18 cellular contexts compared by ENCODE assay signal in the genomic region with DNA sequence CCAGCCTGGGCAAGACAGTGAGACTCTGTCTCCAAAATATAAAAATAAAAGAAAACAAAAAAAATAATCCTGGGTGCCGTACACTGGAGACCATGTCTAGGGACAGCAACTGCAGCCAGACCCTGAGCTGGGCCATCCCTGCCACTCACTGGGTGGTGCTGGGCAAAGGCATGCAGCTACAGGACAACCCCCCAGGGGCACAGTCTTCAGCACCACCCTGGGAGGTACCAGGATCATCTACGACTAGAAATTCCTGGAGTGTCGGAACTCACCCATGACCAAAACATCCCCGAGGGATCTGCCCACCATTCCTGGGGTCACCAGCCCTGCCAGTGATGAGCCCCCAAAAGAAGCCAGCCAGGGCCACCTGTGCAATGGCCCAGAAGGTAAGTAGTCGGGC. TPM values are rescaled to one million over a fixed set of nuclear protein-coding genes. Genes with fewer than 3 reads are reported as not detected.
DNase-seq lines count a peak whose midpoint lies in the region; ATAC-seq and TF ChIP-seq lines count a peak whose summit lies in the region.
"Had no signal": no experiment of that assay in that cellular context is flagged by ENCODE, and none has a peak within 500 bp of the region (broad histone marks: within the 10 kb centered on the region; RNA-seq: fewer than 3 reads in every experiment).

No MANE protein-coding gene starts in this region.

- no peak for ATAC-seq in activated T-helper 17 cell treated with anti-CD3 and anti-CD28 coated beads, Interleukin-2, amount 50 U/mL, for 72 hours (replicated peaks)
- ATAC-seq: HCT116 had no signal

- H2BK120ac ChIP-seq in H9 (ENCODE audit: low read depth, low read length, poor library complexity, severe bottlenecking), result no peak overlapping the region
- H2BK120ac ChIP-seq in mesenchymal stem cell (ENCODE audit: low read depth, low read length), result no peak overlapping the region

- no peaks in the 10 kb centered on the region for H3K23me2 ChIP-seq in H9 (ENCODE audit: insufficient read length, low read depth, low read length, poor library complexity, severe bottlenecking)

- H4K5ac ChIP-seq in H9 (ENCODE audit: insufficient read length, low read depth, low read length), result no peak overlapping the region

- CTCF ChIA-PET in HEK293 (lab: Yijun Ruan, JAX), result no interaction called here

- no peak overlapping the region for H2BK20ac ChIP-seq in H9 (ENCODE audit: low read depth, low read length, poor library complexity, severe bottlenecking)

- H4K91ac ChIP-seq in H9 (ENCODE audit: insufficient read length, low read depth, low read length) (no peak overlapping the region), mesenchymal stem cell (ENCODE audit: low read length) (peak overlapping the region; percentile 39)

- H3K4me3 ChIP-seq in HEK293 (ENCODE audit: low read depth, low read length) (no peak overlapping the region), mesenchymal stem cell (ENCODE audit: insufficient read depth in 1 of 2, low read depth in 1 of 2, low read length in 2 of 2) (no peak overlapping the region)
- H3K4me3 ChIP-seq: GM23248 had no signal

- H2BK5ac ChIP-seq in H9 (ENCODE audit: insufficient read length, low read length) (no peak overlapping the region), mesenchymal stem cell (ENCODE audit: low read depth, low read length, poor library complexity, severe bottlenecking) (no peak overlapping the region)

- no peak overlapping the region for H3K18ac ChIP-seq in H9 (ENCODE audit: insufficient read length, low read depth, low read length)
- no peak overlapping the region for H3K18ac ChIP-seq in mesenchymal stem cell (ENCODE audit: low read depth in 1 of 2, low read length in 2 of 2)

- H2BK15ac ChIP-seq in H9 (ENCODE audit: low read depth, low read length) (no peak overlapping the region; the same call in 1 of the 2 replicates), mesenchymal stem cell (ENCODE audit: low read depth, poor library complexity, severe bottlenecking) (no peak overlapping the region)

- H3K36me3 Mint-ChIP-seq in H9 (ENCODE audit: insufficient read depth in 1 of 3, low read depth in 3 of 3), result peaks cover 38 to 83% (median 76%) of the 10 kb centered on the region in 3 experiments; a peak in 6 of 7 replicates
- peaks cover 99% of the 10 kb centered on the region for H3K36me3 Mint-ChIP-seq in activated T-helper 17 cell treated with anti-CD3 and anti-CD28 coated beads, Interleukin-2, amount 50 U/mL, for 72 hours (ENCODE audit: low read depth)
- peaks cover 16 to 40% (median 18%) of the 10 kb centered on the region in 3 donors for H3K36me3 Mint-ChIP-seq in immature natural killer cell

- H4K8ac ChIP-seq in H9 (replicated peaks; ENCODE audit: insufficient read length, low read depth, low read length) (peak overlapping the region; percentile 30), mesenchymal stem cell (ENCODE audit: low read length) (no peak overlapping the region)

- H3K79me2 ChIP-seq in H9 (ENCODE audit: insufficient read depth, low read length), result no peaks in the 10 kb centered on the region

- H3K9me3 Mint-ChIP-seq in H9 (no peaks in the 10 kb centered on the region), immature natural killer cell (no peaks in the 10 kb centered on the region)
- H3K9me3 Mint-ChIP-seq in activated T-helper 17 cell treated with anti-CD3 and anti-CD28 coated beads, Interleukin-2, amount 50 U/mL, for 72 hours, result no peaks in the 10 kb centered on the region
- H3K9me3 Mint-ChIP-seq: CD4-positive, alpha-beta memory T cell; HFFc6 had no signal

- TF ChIP-seq CTCF in H9 (conservative IDR thresholded peaks at IDR 0.05), result no peak
- TF ChIP-seq CTCF in HEK293 (tag by site-specific recombination; IDR thresholded peaks at IDR 0.05), result no peak
- no peak for TF ChIP-seq CTCF in GM20000 (IDR thresholded peaks at IDR 0.05; ENCODE audit: extremely low read depth, missing control alignments)

- WGBS in H9 (ENCODE audit: extremely low coverage, insufficient read length, low lambda C conversion rate), result no CpG with 5 or more reads among the region's 5 CpGs
- WGBS in mesenchymal stem cell, result 96% methylated on average over 5 of the region's 5 CpGs

- no peak overlapping the region for H3K4me2 ChIP-seq in H9 (ENCODE audit: insufficient read depth, insufficient read length, low read length)
- H3K4me2 ChIP-seq in mesenchymal stem cell (ENCODE audit: low read length, poor library complexity, severe bottlenecking), result no peak overlapping the region

- no peak overlapping the region for H3K4ac ChIP-seq in H9 (ENCODE audit: low read depth, low read length)
- H3K4ac ChIP-seq in mesenchymal stem cell (ENCODE audit: low read depth in 1 of 2, low read length in 2 of 2), result no peak overlapping the region

- H3K14ac ChIP-seq in H9 (ENCODE audit: insufficient read depth, low read length) (no peak overlapping the region), mesenchymal stem cell (ENCODE audit: low read length in 2 of 2) (no peak overlapping the region)

- H3K23ac ChIP-seq in H9 (ENCODE audit: insufficient read length, low read depth, low read length) (no peak overlapping the region), mesenchymal stem cell (ENCODE audit: low read length in 2 of 2) (no peak overlapping the region)

- H3K4me3 Mint-ChIP-seq in H9 (no peak overlapping the region), immature natural killer cell (no peak overlapping the region)
- no peak overlapping the region for H3K4me3 Mint-ChIP-seq in activated T-helper 17 cell treated with anti-CD3 and anti-CD28 coated beads, Interleukin-2, amount 50 U/mL, for 72 hours
- H3K4me3 Mint-ChIP-seq: HFFc6 had no signal

- no peak overlapping the region for H3K56ac ChIP-seq in H9 (ENCODE audit: insufficient read length, low read depth, low read length)

- no peak overlapping the region for H2AFZ ChIP-seq in H9 (ENCODE audit: low read length)
- H2AFZ ChIP-seq in mesenchymal stem cell (ENCODE audit: low read depth, low read length), result no peak overlapping the region
- H2AFZ ChIP-seq: GM23248 had no signal

- peaks cover 81 to 83% of the 10 kb centered on the region in 2 experiments for H3K36me3 ChIP-seq in HEK293 (ENCODE audit: control insufficient read depth in 2 of 2, insufficient read depth in 1 of 2, low read length in 2 of 2)
- peaks cover 53 to 82% of the 10 kb centered on the region in 2 experiments for H3K36me3 ChIP-seq in mesenchymal stem cell (ENCODE audit: control insufficient read depth in 1 of 2, insufficient read depth in 2 of 2, low read depth in 1 of 2, low read length in 2 of 2)

- H3K4me1 Mint-ChIP-seq in H9, result no peaks in the 10 kb centered on the region
- peaks cover 2% of the 10 kb centered on the region for H3K4me1 Mint-ChIP-seq in activated T-helper 17 cell treated with anti-CD3 and anti-CD28 coated beads, Interleukin-2, amount 50 U/mL, for 72 hours
- H3K4me1 Mint-ChIP-seq in immature natural killer cell, result no peaks in the 10 kb centered on the region

- POLR2A ChIA-PET in HEK293 (lab: Yijun Ruan, JAX), result no interaction called here

- H3K4me1 ChIP-seq in H9 (ENCODE audit: insufficient read depth, low read length) (no peaks in the 10 kb centered on the region), HEK293 (ENCODE audit: control insufficient read depth, insufficient read depth, low read length) (no peaks in the 10 kb centered on the region), mesenchymal stem cell (ENCODE audit: control insufficient read depth, insufficient read depth, low read depth, low read length) (no peaks in the 10 kb centered on the region)

- no peaks in the 10 kb centered on the region for H3K27me3 ChIP-seq in H9 (ENCODE audit: insufficient read depth, low read length)
- H3K27me3 ChIP-seq in mesenchymal stem cell (ENCODE audit: control insufficient read depth in 1 of 2, insufficient read depth in 1 of 2, low read length in 2 of 2), result no peaks in the 10 kb centered on the region

- no peak overlapping the region; a peak in 1 of 7 replicates for H3K27ac Mint-ChIP-seq in H9
- peak overlapping the region; percentile 80 for H3K27ac Mint-ChIP-seq in activated T-helper 17 cell treated with anti-CD3 and anti-CD28 coated beads, Interleukin-2, amount 50 U/mL, for 72 hours
- no peak overlapping the region for H3K27ac Mint-ChIP-seq in immature natural killer cell
- H3K27ac Mint-ChIP-seq: CD4-positive, alpha-beta memory T cell; HFFc6 had no signal

- peaks cover 6% of the 10 kb centered on the region for H3K79me1 ChIP-seq in H9 (ENCODE audit: insufficient read depth, low read depth, low read length, poor library complexity, severe bottlenecking)
- peaks cover 33% of the 10 kb centered on the region for H3K79me1 ChIP-seq in mesenchymal stem cell (replicated peaks; ENCODE audit: low read length, poor library complexity, severe bottlenecking)

- H2AK5ac ChIP-seq in H9 (ENCODE audit: insufficient read length, low read length), result no peak overlapping the region
- H2AK5ac ChIP-seq in mesenchymal stem cell (ENCODE audit: low read length, severe bottlenecking), result no peak overlapping the region

- H4K20me1 ChIP-seq in H9 (ENCODE audit: control insufficient read depth, insufficient read depth, insufficient read length), result no peaks in the 10 kb centered on the region

- H3K27ac ChIP-seq in H9 (ENCODE audit: insufficient read length, low read depth, low read length), result no peak overlapping the region
- no peak overlapping the region for H3K27ac ChIP-seq in HEK293 (ENCODE audit: extremely low read depth, low read depth, low read length)
- no peak overlapping the region for H3K27ac ChIP-seq in mesenchymal stem cell (ENCODE audit: low read length, poor library complexity, severe bottlenecking)
- H3K27ac ChIP-seq: GM23248 had no signal

- H3K27me3 Mint-ChIP-seq in H9 (ENCODE audit: low read depth), result no peaks in the 10 kb centered on the region
- H3K27me3 Mint-ChIP-seq in activated T-helper 17 cell treated with anti-CD3 and anti-CD28 coated beads, Interleukin-2, amount 50 U/mL, for 72 hours, result no peaks in the 10 kb centered on the region
- peaks cover 0 to 1% (median 0%) of the 10 kb centered on the region in 3 donors for H3K27me3 Mint-ChIP-seq in immature natural killer cell (ENCODE audit: low read depth in 3 of 3)
- H3K27me3 Mint-ChIP-seq: CD4-positive, alpha-beta memory T cell had no signal

- H3T11ph ChIP-seq in H9 (ENCODE audit: low read length), result no peak overlapping the region

- no peaks in the 10 kb centered on the region for H3K9me3 ChIP-seq in H9 (ENCODE audit: control insufficient read depth, low read depth, low read length)
- H3K9me3 ChIP-seq in HEK293 (ENCODE audit: control insufficient read depth, insufficient read depth, low read depth, low read length), result no peaks in the 10 kb centered on the region
- H3K9me3 ChIP-seq in mesenchymal stem cell (ENCODE audit: control insufficient read depth, low read length), result no peaks in the 10 kb centered on the region

- no peak overlapping the region for H3K9ac ChIP-seq in H9 (ENCODE audit: extremely low read depth, insufficient read length, low read length)
- H3K9ac ChIP-seq in mesenchymal stem cell (ENCODE audit: low read length), result no peak overlapping the region
- H3K9ac ChIP-seq: GM23248 had no signal

- no peak for DNase-seq in H9
- DNase-seq in mesenchymal stem cell, result no peak
- no peak for DNase-seq in NCI-H146 (lab: John Stamatoyannopoulos, UW)
- no peak for DNase-seq in immature natural killer cell
- no peak for DNase-seq in GM20000 (ENCODE audit: low spot score)
- DNase-seq: C1 segment of cervical spinal cord; Calu3; CD4-positive, alpha-beta memory T cell; COR-L47; DMS53; DMS79 treated with DMSO at 0.1 percent for 48 hours; GF-D8; GM23248; H7; HFFc6 had no signal

- H2BK12ac ChIP-seq in H9 (ENCODE audit: insufficient read length, low read depth, low read length), result no peak overlapping the region
- H2BK12ac ChIP-seq in mesenchymal stem cell (ENCODE audit: low read length in 2 of 2), result no peak overlapping the region

RNA-seq across cellular contexts. Expression of gene SUPT16H, which starts 35.7 kb away (rescaled TPM):
- 210 and 215 TPM in 2 replicates for total RNA-seq in H9 (2021)
- total RNA-seq in activated T-helper 17 cell treated with anti-CD3 and anti-CD28 coated beads, Interleukin-2, amount 50 U/mL, for 72 hours, result 100 to 1,000 TPM; 120 to 176 TPM
- polyA plus RNA-seq in mesenchymal stem cell (2013, experiment 1 of 2), result 49.3 TPM
- 48.4 TPM for polyA plus RNA-seq in mesenchymal stem cell (2013, experiment 2 of 2)
- polyA plus RNA-seq in immature natural killer cell, result 10 to 100 TPM; 43.2 to 91.2 (median 59.3) TPM

RNA-seq across cellular contexts. Expression of gene CHD8, which starts 36.4 kb away (rescaled TPM):
- total RNA-seq in H9 (2021), result 132 and 135 TPM in 2 replicates
- 100 to 1,000 TPM; 105 to 124 TPM for total RNA-seq in activated T-helper 17 cell treated with anti-CD3 and anti-CD28 coated beads, Interleukin-2, amount 50 U/mL, for 72 hours
- 35.7 TPM for polyA plus RNA-seq in mesenchymal stem cell (2013, experiment 1 of 2)
- 31.6 TPM for polyA plus RNA-seq in mesenchymal stem cell (2013, experiment 2 of 2)
- 10 to 100 TPM; 14.5 to 62.6 (median 14.8) TPM for polyA plus RNA-seq in immature natural killer cell

RNA-seq across cellular contexts. Expression of gene RAB2B, which starts 57.2 kb away (rescaled TPM):
- total RNA-seq in H9 (2021), result 26.2 and 27.9 TPM in 2 replicates
- 10 to 100 TPM; 30.6 to 69.2 TPM for total RNA-seq in activated T-helper 17 cell treated with anti-CD3 and anti-CD28 coated beads, Interleukin-2, amount 50 U/mL, for 72 hours
- polyA plus RNA-seq in mesenchymal stem cell (2013, experiment 1 of 2), result 21.3 TPM
- 20.2 TPM for polyA plus RNA-seq in mesenchymal stem cell (2013, experiment 2 of 2)
- polyA plus RNA-seq in immature natural killer cell, result 10 to 100 TPM in 2 of 3 donors, 1 to 10 TPM in 1; 7.7 to 20.0 (median 18.5) TPM

RNA-seq across cellular contexts. Expression of gene TOX4, which starts 57.5 kb away (rescaled TPM):
- 58.0 and 64.7 TPM in 2 replicates for total RNA-seq in H9 (2021)
- total RNA-seq in activated T-helper 17 cell treated with anti-CD3 and anti-CD28 coated beads, Interleukin-2, amount 50 U/mL, for 72 hours, result 10 to 100 TPM; 78.5 to 81.7 TPM
- 61.3 TPM for polyA plus RNA-seq in mesenchymal stem cell (2013, experiment 1 of 2)
- 60.5 TPM for polyA plus RNA-seq in mesenchymal stem cell (2013, experiment 2 of 2)
- 100 to 1,000 TPM in 1 of 3 donors, 10 to 100 TPM in 2; 81.4 to 101 (median 84.7) TPM for polyA plus RNA-seq in immature natural killer cell
